In the genomic region with DNA sequence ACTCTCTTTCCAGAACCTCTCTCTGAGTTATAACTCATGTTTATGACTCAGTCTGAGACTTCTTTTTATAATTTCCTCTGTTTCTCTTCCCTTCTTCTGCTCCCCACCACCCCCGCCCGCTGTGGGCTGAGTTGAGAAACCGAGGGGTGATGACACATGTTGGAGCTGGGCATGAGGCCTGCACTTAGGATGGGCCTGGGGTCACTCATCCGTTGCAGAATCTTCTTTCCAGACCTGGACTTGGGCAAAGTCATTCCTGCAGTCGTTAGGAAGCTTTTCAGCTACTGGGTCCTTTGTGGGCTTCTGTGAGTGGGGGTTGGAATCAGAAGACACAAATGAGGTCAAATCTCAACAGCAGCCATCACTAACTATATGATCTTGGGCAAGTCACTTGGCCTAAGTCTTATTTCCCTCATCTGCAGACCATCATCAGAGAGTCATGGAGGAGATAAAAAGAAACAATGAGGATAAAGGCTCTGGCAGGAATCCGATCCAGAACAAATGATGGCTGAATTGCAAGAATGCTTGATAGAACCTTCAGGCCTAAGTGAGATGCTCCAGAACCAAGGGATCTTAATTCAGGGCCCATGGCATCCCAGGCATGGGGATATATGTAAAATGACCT, we compare ENCODE assay signal across 1 cellular context.
A peak's percentile ranks its signal among the peaks of the same experiment; 100 is the strongest.
TF ChIP-seq lines count a peak whose summit lies in the region.

No MANE protein-coding gene starts in this region.

TF ChIP-seq in GM12878, 131 proteins besides CTCF, POLR2A, EP300 and RAD21 (continues in another document):
- TF ChIP-seq, protein P1, sequence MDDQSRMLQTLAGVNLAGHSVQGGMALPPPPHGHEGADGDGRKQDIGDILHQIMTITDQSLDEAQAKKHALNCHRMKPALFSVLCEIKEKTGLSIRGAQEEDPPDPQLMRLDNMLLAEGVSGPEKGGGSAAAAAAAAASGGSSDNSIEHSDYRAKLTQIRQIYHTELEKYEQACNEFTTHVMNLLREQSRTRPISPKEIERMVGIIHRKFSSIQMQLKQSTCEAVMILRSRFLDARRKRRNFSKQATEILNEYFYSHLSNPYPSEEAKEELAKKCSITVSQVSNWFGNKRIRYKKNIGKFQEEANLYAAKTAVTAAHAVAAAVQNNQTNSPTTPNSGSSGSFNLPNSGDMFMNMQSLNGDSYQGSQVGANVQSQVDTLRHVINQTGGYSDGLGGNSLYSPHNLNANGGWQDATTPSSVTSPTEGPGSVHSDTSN (IDR thresholded peaks at IDR 0.05; ENCODE audit: insufficient replicate concordance, low read depth, low read length): no peak
- TF ChIP-seq ZNF592 (IDR thresholded peaks at IDR 0.05): peak; percentile 53; the same call in 1 of the 2 replicates
- no peak for TF ChIP-seq ZSCAN29 (IDR thresholded peaks at IDR 0.05)
- TF ChIP-seq, protein P2, sequence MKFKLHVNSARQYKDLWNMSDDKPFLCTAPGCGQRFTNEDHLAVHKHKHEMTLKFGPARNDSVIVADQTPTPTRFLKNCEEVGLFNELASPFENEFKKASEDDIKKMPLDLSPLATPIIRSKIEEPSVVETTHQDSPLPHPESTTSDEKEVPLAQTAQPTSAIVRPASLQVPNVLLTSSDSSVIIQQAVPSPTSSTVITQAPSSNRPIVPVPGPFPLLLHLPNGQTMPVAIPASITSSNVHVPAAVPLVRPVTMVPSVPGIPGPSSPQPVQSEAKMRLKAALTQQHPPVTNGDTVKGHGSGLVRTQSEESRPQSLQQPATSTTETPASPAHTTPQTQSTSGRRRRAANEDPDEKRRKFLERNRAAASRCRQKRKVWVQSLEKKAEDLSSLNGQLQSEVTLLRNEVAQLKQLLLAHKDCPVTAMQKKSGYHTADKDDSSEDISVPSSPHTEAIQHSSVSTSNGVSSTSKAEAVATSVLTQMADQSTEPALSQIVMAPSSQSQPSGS (IDR thresholded peaks at IDR 0.05; ENCODE audit: low read length): peak; percentile 97
- peak in 1 of 2 experiments; percentile 31; a peak in 1 of 4 replicates for TF ChIP-seq BHLHE40 (IDR thresholded peaks at IDR 0.05; ENCODE audit: borderline replicate concordance in 1 of 2, low read depth in 2 of 2, low read length in 1 of 2)
- peak; percentile 90 for TF ChIP-seq IKZF1 (conservative IDR thresholded peaks at IDR 0.05)
- peak; percentile 97 for TF ChIP-seq NFIC (IDR thresholded peaks at IDR 0.05; ENCODE audit: low read depth, low read length)
- 0 out of 2 replicates have a peak, but pooled peaks have one; percentile 73 for TF ChIP-seq RCOR1 (conservative IDR thresholded peaks at IDR 0.05; ENCODE audit: low read depth, low read length)
- no peak for TF ChIP-seq E2F4 (IDR thresholded peaks at IDR 0.05; ENCODE audit: low read depth, low read length)
- TF ChIP-seq EGR1 (IDR thresholded peaks at IDR 0.05; ENCODE audit: borderline replicate concordance in 1 of 2, low read depth in 2 of 2, low read length in 2 of 2): peak in 1 of 2 experiments; percentile 94; a peak in 2 of 3 replicates
- no peak for TF ChIP-seq PRDM15 (CRISPR knock-in tag; IDR thresholded peaks at IDR 0.05)
- peak; percentile 76 for TF ChIP-seq SPI1 (IDR thresholded peaks at IDR 0.05; ENCODE audit: borderline replicate concordance, insufficient read depth, low read depth, low read length)
- 0 out of 2 replicates have a peak, but pooled peaks have one; percentile 8 for TF ChIP-seq JUND (IDR thresholded peaks at IDR 0.05; ENCODE audit: low read depth, low read length)
- peak; percentile 79 for TF ChIP-seq NR2F1 (conservative IDR thresholded peaks at IDR 0.05)
- TF ChIP-seq CREB1 (IDR thresholded peaks at IDR 0.05; ENCODE audit: low read depth): peak; percentile 59
- TF ChIP-seq MTA2 (IDR thresholded peaks at IDR 0.05; ENCODE audit: low read depth): peak; percentile 83
- TF ChIP-seq CREM (IDR thresholded peaks at IDR 0.05; ENCODE audit: low read depth): peak; percentile 87
- peak; percentile 98 for TF ChIP-seq EED (IDR thresholded peaks at IDR 0.05; ENCODE audit: low read depth)
- TF ChIP-seq ETV6 (conservative IDR thresholded peaks at IDR 0.05 in 1 of 2, IDR thresholded peaks at IDR 0.05 in 1 of 2; ENCODE audit: borderline replicate concordance in 1 of 2, low read depth in 1 of 2): peak in 1 of 2 experiments; percentile 75; a peak in 1 of 4 replicates
- TF ChIP-seq FOXK2 (IDR thresholded peaks at IDR 0.05): no peak
- no peak for TF ChIP-seq ESRRA (IDR thresholded peaks at IDR 0.05; ENCODE audit: low read length)
- TF ChIP-seq YY1 (IDR thresholded peaks at IDR 0.05; ENCODE audit: low read depth, low read length): peak; percentile 18; the same call in 1 of the 2 replicates
- TF ChIP-seq IRF4 (IDR thresholded peaks at IDR 0.05; ENCODE audit: low read depth, low read length): peak; percentile 91; the same call in 1 of the 2 replicates
- TF ChIP-seq PML (IDR thresholded peaks at IDR 0.05; ENCODE audit: low read length): peak; percentile 58; the same call in 1 of the 2 replicates
- TF ChIP-seq MYB (IDR thresholded peaks at IDR 0.05; ENCODE audit: borderline replicate concordance, low read depth, low read length): no peak
- TF ChIP-seq, protein P3, sequence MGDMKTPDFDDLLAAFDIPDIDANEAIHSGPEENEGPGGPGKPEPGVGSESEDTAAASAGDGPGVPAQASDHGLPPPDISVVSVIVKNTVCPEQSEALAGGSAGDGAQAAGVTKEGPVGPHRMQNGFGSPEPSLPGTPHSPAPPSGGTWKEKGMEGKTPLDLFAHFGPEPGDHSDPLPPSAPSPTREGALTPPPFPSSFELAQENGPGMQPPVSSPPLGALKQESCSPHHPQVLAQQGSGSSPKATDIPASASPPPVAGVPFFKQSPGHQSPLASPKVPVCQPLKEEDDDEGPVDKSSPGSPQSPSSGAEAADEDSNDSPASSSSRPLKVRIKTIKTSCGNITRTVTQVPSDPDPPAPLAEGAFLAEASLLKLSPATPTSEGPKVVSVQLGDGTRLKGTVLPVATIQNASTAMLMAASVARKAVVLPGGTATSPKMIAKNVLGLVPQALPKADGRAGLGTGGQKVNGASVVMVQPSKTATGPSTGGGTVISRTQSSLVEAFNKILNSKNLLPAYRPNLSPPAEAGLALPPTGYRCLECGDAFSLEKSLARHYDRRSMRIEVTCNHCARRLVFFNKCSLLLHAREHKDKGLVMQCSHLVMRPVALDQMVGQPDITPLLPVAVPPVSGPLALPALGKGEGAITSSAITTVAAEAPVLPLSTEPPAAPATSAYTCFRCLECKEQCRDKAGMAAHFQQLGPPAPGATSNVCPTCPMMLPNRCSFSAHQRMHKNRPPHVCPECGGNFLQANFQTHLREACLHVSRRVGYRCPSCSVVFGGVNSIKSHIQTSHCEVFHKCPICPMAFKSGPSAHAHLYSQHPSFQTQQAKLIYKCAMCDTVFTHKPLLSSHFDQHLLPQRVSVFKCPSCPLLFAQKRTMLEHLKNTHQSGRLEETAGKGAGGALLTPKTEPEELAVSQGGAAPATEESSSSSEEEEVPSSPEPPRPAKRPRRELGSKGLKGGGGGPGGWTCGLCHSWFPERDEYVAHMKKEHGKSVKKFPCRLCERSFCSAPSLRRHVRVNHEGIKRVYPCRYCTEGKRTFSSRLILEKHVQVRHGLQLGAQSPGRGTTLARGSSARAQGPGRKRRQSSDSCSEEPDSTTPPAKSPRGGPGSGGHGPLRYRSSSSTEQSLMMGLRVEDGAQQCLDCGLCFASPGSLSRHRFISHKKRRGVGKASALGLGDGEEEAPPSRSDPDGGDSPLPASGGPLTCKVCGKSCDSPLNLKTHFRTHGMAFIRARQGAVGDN (IDR thresholded peaks at IDR 0.05): peak; percentile 52; the same call in 1 of the 2 replicates
- TF ChIP-seq CBFB (IDR thresholded peaks at IDR 0.05; ENCODE audit: low read depth): peak; percentile 84
- TF ChIP-seq CHD2 (IDR thresholded peaks at IDR 0.05; ENCODE audit: borderline replicate concordance, low read depth, low read length): no peak
- TF ChIP-seq REST (IDR thresholded peaks at IDR 0.05; ENCODE audit: low read depth, low read length): no peak
- peak; percentile 66 for TF ChIP-seq NBN (IDR thresholded peaks at IDR 0.05)
- peak; percentile 57 for TF ChIP-seq TCF7 (IDR thresholded peaks at IDR 0.05; ENCODE audit: borderline replicate concordance)
- TF ChIP-seq JUNB (IDR thresholded peaks at IDR 0.05): peak; percentile 99
- TF ChIP-seq FOXM1 (IDR thresholded peaks at IDR 0.05; ENCODE audit: low read depth, low read length): peak; percentile 93
- TF ChIP-seq DPF2 (IDR thresholded peaks at IDR 0.05): peak; percentile 86
